ENCODE assay signal across 1 cellular context in the genomic region with DNA sequence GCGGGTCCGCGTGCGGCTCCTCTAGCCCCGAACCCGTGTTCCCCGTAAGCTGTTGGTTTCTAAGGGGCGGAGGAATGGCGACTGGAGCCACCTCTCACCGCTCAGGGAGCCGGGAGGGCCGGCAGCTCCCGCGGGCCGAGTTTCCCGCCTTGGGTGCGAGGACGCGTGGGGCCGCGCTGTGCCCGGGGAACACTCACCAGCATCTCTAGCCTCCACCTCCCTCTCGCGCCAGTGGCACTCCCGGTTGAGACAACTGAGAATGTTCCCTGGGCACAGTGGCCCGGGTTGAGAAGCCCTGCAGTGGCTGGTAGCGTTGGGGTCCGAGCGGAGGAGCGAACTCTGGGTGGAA.
TF ChIP-seq lines count a peak whose summit lies in the region.

No MANE protein-coding gene starts in this region.

TF ChIP-seq in GM23338, 12 proteins besides CTCF, POLR2A, EP300 and RAD21:
- TF ChIP-seq, protein P1, sequence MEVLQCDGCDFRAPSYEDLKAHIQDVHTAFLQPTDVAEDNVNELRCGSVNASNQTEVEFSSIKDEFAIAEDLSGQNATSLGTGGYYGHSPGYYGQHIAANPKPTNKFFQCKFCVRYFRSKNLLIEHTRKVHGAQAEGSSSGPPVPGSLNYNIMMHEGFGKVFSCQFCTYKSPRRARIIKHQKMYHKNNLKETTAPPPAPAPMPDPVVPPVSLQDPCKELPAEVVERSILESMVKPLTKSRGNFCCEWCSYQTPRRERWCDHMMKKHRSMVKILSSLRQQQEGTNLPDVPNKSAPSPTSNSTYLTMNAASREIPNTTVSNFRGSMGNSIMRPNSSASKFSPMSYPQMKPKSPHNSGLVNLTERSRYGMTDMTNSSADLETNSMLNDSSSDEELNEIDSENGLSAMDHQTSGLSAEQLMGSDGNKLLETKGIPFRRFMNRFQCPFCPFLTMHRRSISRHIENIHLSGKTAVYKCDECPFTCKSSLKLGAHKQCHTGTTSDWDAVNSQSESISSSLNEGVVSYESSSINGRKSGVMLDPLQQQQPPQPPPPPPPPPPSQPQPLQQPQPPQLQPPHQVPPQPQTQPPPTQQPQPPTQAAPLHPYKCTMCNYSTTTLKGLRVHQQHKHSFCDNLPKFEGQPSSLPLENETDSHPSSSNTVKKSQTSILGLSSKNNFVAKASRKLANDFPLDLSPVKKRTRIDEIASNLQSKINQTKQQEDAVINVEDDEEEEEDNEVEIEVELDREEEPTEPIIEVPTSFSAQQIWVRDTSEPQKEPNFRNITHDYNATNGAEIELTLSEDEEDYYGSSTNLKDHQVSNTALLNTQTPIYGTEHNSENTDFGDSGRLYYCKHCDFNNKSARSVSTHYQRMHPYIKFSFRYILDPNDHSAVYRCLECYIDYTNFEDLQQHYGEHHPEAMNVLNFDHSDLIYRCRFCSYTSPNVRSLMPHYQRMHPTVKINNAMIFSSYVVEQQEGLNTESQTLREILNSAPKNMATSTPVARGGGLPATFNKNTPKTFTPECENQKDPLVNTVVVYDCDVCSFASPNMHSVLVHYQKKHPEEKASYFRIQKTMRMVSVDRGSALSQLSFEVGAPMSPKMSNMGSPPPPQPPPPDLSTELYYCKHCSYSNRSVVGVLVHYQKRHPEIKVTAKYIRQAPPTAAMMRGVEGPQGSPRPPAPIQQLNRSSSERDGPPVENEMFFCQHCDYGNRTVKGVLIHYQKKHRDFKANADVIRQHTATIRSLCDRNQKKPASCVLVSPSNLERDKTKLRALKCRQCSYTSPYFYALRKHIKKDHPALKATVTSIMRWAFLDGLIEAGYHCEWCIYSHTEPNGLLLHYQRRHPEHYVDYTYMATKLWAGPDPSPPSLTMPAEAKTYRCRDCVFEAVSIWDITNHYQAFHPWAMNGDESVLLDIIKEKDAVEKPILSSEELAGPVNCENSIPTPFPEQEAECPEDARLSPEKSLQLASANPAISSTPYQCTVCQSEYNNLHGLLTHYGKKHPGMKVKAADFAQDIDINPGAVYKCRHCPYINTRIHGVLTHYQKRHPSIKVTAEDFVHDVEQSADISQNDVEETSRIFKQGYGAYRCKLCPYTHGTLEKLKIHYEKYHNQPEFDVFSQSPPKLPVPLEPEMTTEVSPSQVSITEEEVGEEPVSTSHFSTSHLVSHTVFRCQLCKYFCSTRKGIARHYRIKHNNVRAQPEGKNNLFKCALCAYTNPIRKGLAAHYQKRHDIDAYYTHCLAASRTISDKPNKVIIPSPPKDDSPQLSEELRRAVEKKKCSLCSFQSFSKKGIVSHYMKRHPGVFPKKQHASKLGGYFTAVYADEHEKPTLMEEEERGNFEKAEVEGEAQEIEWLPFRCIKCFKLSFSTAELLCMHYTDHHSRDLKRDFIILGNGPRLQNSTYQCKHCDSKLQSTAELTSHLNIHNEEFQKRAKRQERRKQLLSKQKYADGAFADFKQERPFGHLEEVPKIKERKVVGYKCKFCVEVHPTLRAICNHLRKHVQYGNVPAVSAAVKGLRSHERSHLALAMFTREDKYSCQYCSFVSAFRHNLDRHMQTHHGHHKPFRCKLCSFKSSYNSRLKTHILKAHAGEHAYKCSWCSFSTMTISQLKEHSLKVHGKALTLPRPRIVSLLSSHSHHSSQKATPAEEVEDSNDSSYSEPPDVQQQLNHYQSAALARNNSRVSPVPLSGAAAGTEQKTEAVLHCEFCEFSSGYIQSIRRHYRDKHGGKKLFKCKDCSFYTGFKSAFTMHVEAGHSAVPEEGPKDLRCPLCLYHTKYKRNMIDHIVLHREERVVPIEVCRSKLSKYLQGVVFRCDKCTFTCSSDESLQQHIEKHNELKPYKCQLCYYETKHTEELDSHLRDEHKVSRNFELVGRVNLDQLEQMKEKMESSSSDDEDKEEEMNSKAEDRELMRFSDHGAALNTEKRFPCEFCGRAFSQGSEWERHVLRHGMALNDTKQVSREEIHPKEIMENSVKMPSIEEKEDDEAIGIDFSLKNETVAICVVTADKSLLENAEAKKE (CRISPR knock-in tag; IDR thresholded peaks at IDR 0.05), result no peak
- TF ChIP-seq CREB1 (CRISPR knock-in tag; IDR thresholded peaks at IDR 0.05; ENCODE audit: low read depth) (no peak), NANOG (IDR thresholded peaks at IDR 0.05; ENCODE audit: borderline replicate concordance) (no peak), POLR2AphosphoS5 (IDR thresholded peaks at IDR 0.05; ENCODE audit: low read depth) (no peak), ZNF331 (CRISPR knock-in tag; IDR thresholded peaks at IDR 0.05; ENCODE audit: low read depth) (no peak), JUNB (IDR thresholded peaks at IDR 0.05; ENCODE audit: unreplicated experiment) (no peak), EZH2 (IDR thresholded peaks at IDR 0.05; ENCODE audit: low read depth, unreplicated experiment) (no peak), EZH2phosphoT487 (IDR thresholded peaks at IDR 0.05; ENCODE audit: unreplicated experiment) (no peak), ZNF114 (CRISPR knock-in tag; IDR thresholded peaks at IDR 0.05) (no peak), STAT1 (IDR thresholded peaks at IDR 0.05; ENCODE audit: unreplicated experiment) (no peak)
- TF ChIP-seq, protein P2, sequence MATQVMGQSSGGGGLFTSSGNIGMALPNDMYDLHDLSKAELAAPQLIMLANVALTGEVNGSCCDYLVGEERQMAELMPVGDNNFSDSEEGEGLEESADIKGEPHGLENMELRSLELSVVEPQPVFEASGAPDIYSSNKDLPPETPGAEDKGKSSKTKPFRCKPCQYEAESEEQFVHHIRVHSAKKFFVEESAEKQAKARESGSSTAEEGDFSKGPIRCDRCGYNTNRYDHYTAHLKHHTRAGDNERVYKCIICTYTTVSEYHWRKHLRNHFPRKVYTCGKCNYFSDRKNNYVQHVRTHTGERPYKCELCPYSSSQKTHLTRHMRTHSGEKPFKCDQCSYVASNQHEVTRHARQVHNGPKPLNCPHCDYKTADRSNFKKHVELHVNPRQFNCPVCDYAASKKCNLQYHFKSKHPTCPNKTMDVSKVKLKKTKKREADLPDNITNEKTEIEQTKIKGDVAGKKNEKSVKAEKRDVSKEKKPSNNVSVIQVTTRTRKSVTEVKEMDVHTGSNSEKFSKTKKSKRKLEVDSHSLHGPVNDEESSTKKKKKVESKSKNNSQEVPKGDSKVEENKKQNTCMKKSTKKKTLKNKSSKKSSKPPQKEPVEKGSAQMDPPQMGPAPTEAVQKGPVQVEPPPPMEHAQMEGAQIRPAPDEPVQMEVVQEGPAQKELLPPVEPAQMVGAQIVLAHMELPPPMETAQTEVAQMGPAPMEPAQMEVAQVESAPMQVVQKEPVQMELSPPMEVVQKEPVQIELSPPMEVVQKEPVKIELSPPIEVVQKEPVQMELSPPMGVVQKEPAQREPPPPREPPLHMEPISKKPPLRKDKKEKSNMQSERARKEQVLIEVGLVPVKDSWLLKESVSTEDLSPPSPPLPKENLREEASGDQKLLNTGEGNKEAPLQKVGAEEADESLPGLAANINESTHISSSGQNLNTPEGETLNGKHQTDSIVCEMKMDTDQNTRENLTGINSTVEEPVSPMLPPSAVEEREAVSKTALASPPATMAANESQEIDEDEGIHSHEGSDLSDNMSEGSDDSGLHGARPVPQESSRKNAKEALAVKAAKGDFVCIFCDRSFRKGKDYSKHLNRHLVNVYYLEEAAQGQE (IDR thresholded peaks at IDR 0.05; ENCODE audit: unreplicated experiment), result no peak
- TF ChIP-seq, protein P3, sequence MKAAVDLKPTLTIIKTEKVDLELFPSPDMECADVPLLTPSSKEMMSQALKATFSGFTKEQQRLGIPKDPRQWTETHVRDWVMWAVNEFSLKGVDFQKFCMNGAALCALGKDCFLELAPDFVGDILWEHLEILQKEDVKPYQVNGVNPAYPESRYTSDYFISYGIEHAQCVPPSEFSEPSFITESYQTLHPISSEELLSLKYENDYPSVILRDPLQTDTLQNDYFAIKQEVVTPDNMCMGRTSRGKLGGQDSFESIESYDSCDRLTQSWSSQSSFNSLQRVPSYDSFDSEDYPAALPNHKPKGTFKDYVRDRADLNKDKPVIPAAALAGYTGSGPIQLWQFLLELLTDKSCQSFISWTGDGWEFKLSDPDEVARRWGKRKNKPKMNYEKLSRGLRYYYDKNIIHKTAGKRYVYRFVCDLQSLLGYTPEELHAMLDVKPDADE (IDR thresholded peaks at IDR 0.05), result no peak
